Comparison of ENCODE assay signal across 19 cellular contexts in genomic region chr12:15987696-15988095, GRCh38.
A peak's percentile ranks its signal among the peaks of the same experiment; 100 is the strongest.
DNase-seq lines count a peak whose midpoint lies in the region; ATAC-seq, FAIRE-seq and TF ChIP-seq lines count a peak whose summit lies in the region.
"Had no signal": no experiment of that assay in that cellular context is flagged by ENCODE, and none has a peak within 500 bp of the region (broad histone marks: within the 10 kb centered on the region; RNA-seq: fewer than 3 reads in every experiment).

No MANE protein-coding gene starts in this region.

- H2BK5ac ChIP-seq in H1 (ENCODE audit: low read depth, low read length): no peak overlapping the region

- 91% methylated on average over 11 of the region's 11 CpGs; no CpG with 5 or more reads in 1 of the 2 experiments for WGBS in H1 (ENCODE audit: extremely low coverage in 1 of 2, insufficient coverage in 1 of 2, insufficient read length in 1 of 2, insufficient replicate concordance in 2 of 2, low coverage in 1 of 2, low lambda C conversion rate in 2 of 2, missing lambda C conversion rate in 1 of 2), 2 experiments
- WGBS in hepatocyte (ENCODE audit: low lambda C conversion rate, missing lambda C conversion rate): 98% methylated on average over 11 of the region's 11 CpGs

- H3K79me2 ChIP-seq in H1 (ENCODE audit: control insufficient read depth in 1 of 2, insufficient read depth in 2 of 2, low read length in 2 of 2) (no peaks in the 10 kb centered on the region), hepatocyte (no peaks in the 10 kb centered on the region)

- DNase-seq in H1 (ENCODE audit: low read depth in 1 of 2, low spot score in 2 of 2) (no peak), left cardiac atrium (peak; percentile 53), nephron progenitor cell (no peak), upper lobe of right lung (no peak), hepatocyte (ENCODE audit: low spot score) (no peak), mucosa of gallbladder (ENCODE audit: low spot score) (no peak)
- DNase-seq: ACHN, DMS79, GM23248, HCEC 1CT, MM.1S, NCI-H1092, NCI-H146, NCI-H2029 treated with DMSO at 0.1 percent for 48 hours, NCI-H2171, NCI-H526 had no signal

- ATAC-seq in left cardiac atrium: peak; percentile 95 to 97
- ATAC-seq in upper lobe of right lung: peak; percentile 31
- ATAC-seq in HG03045 (IDR thresholded peaks at IDR 0.05; ENCODE audit: unreplicated experiment): no peak

- H3K27ac ChIP-seq in H1 (ENCODE audit: low read depth, low read length) (no peak overlapping the region), upper lobe of right lung (no peak overlapping the region), hepatocyte (no peak overlapping the region)
- H3K27ac ChIP-seq: C4-2B, GM23248 had no signal

- no peak overlapping the region for H3K4me3 Mint-ChIP-seq in nephron progenitor cell

- peak overlapping the region; percentile 19 for H3K27ac Mint-ChIP-seq in nephron progenitor cell

- no peak for TF ChIP-seq POLR2A in H1 (IDR thresholded peaks at IDR 0.05; ENCODE audit: control extremely low read depth in 1 of 2, low read depth in 2 of 2, low read length in 2 of 2)

- H3K4me1 ChIP-seq in H1 (replicated peaks in 1 of 4; ENCODE audit: control insufficient read depth in 3 of 4, insufficient read depth in 4 of 4, low read length in 3 of 4) (no peaks in the 10 kb centered on the region; a peak in 1 of 7 replicates), upper lobe of right lung (peaks cover 9% of the 10 kb centered on the region), hepatocyte (ENCODE audit: insufficient read depth) (peaks cover 4% of the 10 kb centered on the region)

- H3K18ac ChIP-seq in H1 (ENCODE audit: extremely low read depth, low read length): no peak overlapping the region

- no peaks in the 10 kb centered on the region for H3K23me2 ChIP-seq in H1 (ENCODE audit: low read depth, low read length)

- H3K23ac ChIP-seq in H1 (ENCODE audit: insufficient read length): no peak overlapping the region

- H2AFZ ChIP-seq in H1 (ENCODE audit: low read length) (no peak overlapping the region), hepatocyte (no peak overlapping the region)
- H2AFZ ChIP-seq: GM23248 had no signal

- H3K56ac ChIP-seq in H1 (replicated peaks; ENCODE audit: insufficient read length, low read depth, low read length): no peak overlapping the region

- POLR2A ChIA-PET in H1 (lab: Charles Lee; ENCODE audit: partially characterized antibody): interaction anchor here (1.0 kb wide), 1 partner anchor 10 kb away, joined by 3 read pairs; no protein-coding TSS in a partner anchor

- H2BK120ac ChIP-seq in H1 (replicated peaks; ENCODE audit: low read depth, low read length): no peak overlapping the region

- no peak overlapping the region for H2BK20ac ChIP-seq in H1 (ENCODE audit: low read length)

- H2AK5ac ChIP-seq in H1 (ENCODE audit: low read depth, low read length): no peak overlapping the region

- no peak overlapping the region for H3K14ac ChIP-seq in H1 (ENCODE audit: insufficient read length)

- CTCF ChIA-PET in H1 (lab: Charles Lee; ENCODE audit: partially characterized antibody): interaction anchor here (2.0 kb wide), 1 partner anchor 10 kb away, joined by 5 read pairs; no protein-coding TSS in a partner anchor

- peaks cover 7% of the 10 kb centered on the region for H3K9me3 Mint-ChIP-seq in nephron progenitor cell

- no peak for FAIRE-seq in H1 (lab: Jason Lieb, UNC)
- FAIRE-seq: D721Med had no signal

- no peak overlapping the region for H3K9ac ChIP-seq in H1 (replicated peaks in 1 of 4; ENCODE audit: extremely low read depth in 1 of 4, low read depth in 3 of 4, low read length in 3 of 4)
- H3K9ac ChIP-seq: GM23248 had no signal

- H4K20me1 ChIP-seq in H1 (replicated peaks in 1 of 2; ENCODE audit: control insufficient read depth in 1 of 2, insufficient read depth in 2 of 2, low read length in 2 of 2) (no peaks in the 10 kb centered on the region), hepatocyte (ENCODE audit: insufficient read depth, poor library complexity, severe bottlenecking) (no peaks in the 10 kb centered on the region)

- no peaks in the 10 kb centered on the region for H3K79me1 ChIP-seq in H1 (ENCODE audit: low read depth, low read length)

- H3K9me3 ChIP-seq in H1 (ENCODE audit: insufficient read depth in 2 of 2, low read depth in 1 of 2, low read length in 1 of 2): no peaks in the 10 kb centered on the region; a peak in 1 of 4 replicates
- no peaks in the 10 kb centered on the region for H3K9me3 ChIP-seq in upper lobe of right lung
- H3K9me3 ChIP-seq in hepatocyte (ENCODE audit: low read depth): no peaks in the 10 kb centered on the region

- H3K4me2 ChIP-seq in H1 (ENCODE audit: insufficient read depth in 1 of 2, low read depth in 2 of 2, low read length in 2 of 2) (no peak overlapping the region), hepatocyte (no peak overlapping the region)

- peaks cover 94% of the 10 kb centered on the region for H3K36me3 Mint-ChIP-seq in nephron progenitor cell (ENCODE audit: low read depth)

- no peak overlapping the region for H2BK12ac ChIP-seq in H1 (ENCODE audit: low read depth, low read length)

- H2BK15ac ChIP-seq in H1 (ENCODE audit: low read length): peak overlapping the region; percentile 22; the same call in 1 of the 2 replicates

- H4K5ac ChIP-seq in H1 (ENCODE audit: insufficient read length, low read depth, low read length): no peak overlapping the region

- intact Hi-C loops in left cardiac atrium (cut with DNase I) (no loop called here), upper lobe of right lung (cut with DNase I) (no loop called here)

- H3K9me2 ChIP-seq in hepatocyte (replicated peaks; ENCODE audit: insufficient read depth): no peaks in the 10 kb centered on the region

- no peak for TF ChIP-seq EP300 in H1 (IDR thresholded peaks at IDR 0.05; ENCODE audit: borderline replicate concordance in 1 of 2, low read depth in 2 of 2, low read length in 2 of 2)

- no peak overlapping the region for H3K4me3 ChIP-seq in H1 (ENCODE audit: extremely low read depth in 1 of 4, insufficient read depth in 2 of 4, low read depth in 3 of 4, low read length in 4 of 4)
- no peak overlapping the region for H3K4me3 ChIP-seq in upper lobe of right lung
- no peak overlapping the region for H3K4me3 ChIP-seq in hepatocyte
- H3K4me3 ChIP-seq: GM23248 had no signal

- no peak overlapping the region for H4K8ac ChIP-seq in H1 (ENCODE audit: extremely low read depth, insufficient read depth, low read length)

- H3K27me3 ChIP-seq in H1 (replicated peaks in 1 of 4; ENCODE audit: control insufficient read depth in 3 of 4, extremely low read depth in 1 of 4, insufficient read depth in 3 of 4, low read length in 3 of 4) (no peaks in the 10 kb centered on the region), upper lobe of right lung (no peaks in the 10 kb centered on the region), hepatocyte (no peaks in the 10 kb centered on the region)

- no peak for TF ChIP-seq CTCF in H1 (IDR thresholded peaks at IDR 0.05; ENCODE audit: control extremely low read depth in 1 of 3, insufficient read depth in 1 of 3, low read depth in 1 of 3, low read length in 3 of 3)
- no peak for TF ChIP-seq CTCF in nephron progenitor cell (IDR thresholded peaks at IDR 0.05)
- no peak for TF ChIP-seq CTCF in upper lobe of right lung (IDR thresholded peaks at IDR 0.05)
- TF ChIP-seq CTCF in hepatocyte (IDR thresholded peaks at IDR 0.05; ENCODE audit: poor library complexity): no peak

- no peaks in the 10 kb centered on the region for H3K27me3 Mint-ChIP-seq in nephron progenitor cell (ENCODE audit: low read depth, poor library complexity)

- H4K91ac ChIP-seq in H1 (replicated peaks; ENCODE audit: insufficient read length, low read length): no peak overlapping the region

- TF ChIP-seq RAD21 in H1 (IDR thresholded peaks at IDR 0.05 in 1 of 2, conservative IDR thresholded peaks at IDR 0.05 in 1 of 2; ENCODE audit: low read depth in 2 of 2, low read length in 2 of 2): no peak

- no peak overlapping the region for H3K4ac ChIP-seq in H1 (replicated peaks; ENCODE audit: insufficient read length, low read depth, low read length)

- peaks cover 9% of the 10 kb centered on the region for H3K4me1 Mint-ChIP-seq in nephron progenitor cell

- H3K36me3 ChIP-seq in H1 (ENCODE audit: control insufficient read depth in 2 of 4, insufficient read depth in 4 of 4, low read length in 3 of 4) (no peaks in the 10 kb centered on the region), upper lobe of right lung (peaks cover 18% of the 10 kb centered on the region), hepatocyte (replicated peaks; ENCODE audit: insufficient read depth, low read depth) (no peaks in the 10 kb centered on the region)

TF ChIP-seq in H1, 55 proteins besides CTCF, POLR2A, EP300 and RAD21:
- TF ChIP-seq GTF2F1 (IDR thresholded peaks at IDR 0.05; ENCODE audit: borderline replicate concordance, low read depth, low read length): no peak
- TF ChIP-seq SUZ12 (IDR thresholded peaks at IDR 0.05; ENCODE audit: low read length): no peak
- TF ChIP-seq USF2 (IDR thresholded peaks at IDR 0.05; ENCODE audit: low read length): no peak
- TF ChIP-seq SRF (IDR thresholded peaks at IDR 0.05; ENCODE audit: low read depth, low read length): no peak
- TF ChIP-seq RBBP5 (IDR thresholded peaks at IDR 0.05; ENCODE audit: borderline replicate concordance, low read depth, low read length): no peak
- no peak for TF ChIP-seq CHD1 (IDR thresholded peaks at IDR 0.05; ENCODE audit: low read depth, low read length)
- no peak for TF ChIP-seq E2F6 (IDR thresholded peaks at IDR 0.05)
TF ChIP-seq in H1: peak in this region for 0.
